In genomic region chr1:235601087-235601486, GRCh38 we compare ENCODE assay signal across 9 cellular contexts. TPM values are rescaled to one million over a fixed set of nuclear protein-coding genes. Genes with fewer than 3 reads are reported as not detected.
DNase-seq lines count a peak whose midpoint lies in the region; ATAC-seq, FAIRE-seq and TF ChIP-seq lines count a peak whose summit lies in the region.
"Had no signal": no experiment of that assay in that cellular context is flagged by ENCODE, and none has a peak within 500 bp of the region (broad histone marks: within the 10 kb centered on the region; RNA-seq: fewer than 3 reads in every experiment).

No MANE protein-coding gene starts in this region.

- DNase-seq in A549 (ENCODE audit: low read depth in 1 of 2, low spot score in 1 of 2) = peak in 1 of 2 experiments; percentile 16
- no peak for DNase-seq in foreskin keratinocyte
- no peak for DNase-seq in posterior vena cava (ENCODE audit: low spot score)
- DNase-seq: naive B cell had no signal

- CTCF ChIA-PET in A549 (lab: Yijun Ruan, JAX) = interaction anchor here (0.8 to 7.1 kb wide), 15 partner anchors 9 to 371 kb away, joined by 3 to 58 read pairs (median 4); no protein-coding TSS in a partner anchor

- ATAC-seq in A549 (peak in 1 of 2 experiments; percentile 75; a peak in 4 of 6 replicates), SK-N-SH treated with all-trans-retinoic acid at 6 μM for 48 hours (peak; percentile 62), foreskin keratinocyte (peak; percentile 34), GM21619 (IDR thresholded peaks at IDR 0.05; ENCODE audit: unreplicated experiment) (no peak), HG02870 (IDR thresholded peaks at IDR 0.05; ENCODE audit: unreplicated experiment) (no peak), HG02970 (IDR thresholded peaks at IDR 0.05; ENCODE audit: low FRiP score, unreplicated experiment) (no peak)

- 55% methylated on average over 4 of the region's 4 CpGs for WGBS in A549 (ENCODE audit: missing lambda C conversion rate)

- H3K4me2 ChIP-seq in A549 = no peak overlapping the region

- TF ChIP-seq EP300 in A549 (IDR thresholded peaks at IDR 0.05) = no peak

- no peak overlapping the region for H3K4me3 ChIP-seq in A549

- H3K4me1 ChIP-seq in A549 (no peaks in the 10 kb centered on the region), foreskin keratinocyte (no peaks in the 10 kb centered on the region)

- H3K27me3 ChIP-seq in foreskin keratinocyte = no peaks in the 10 kb centered on the region

- TF ChIP-seq RAD21 in A549 (conservative IDR thresholded peaks at IDR 0.05 in 1 of 2, IDR thresholded peaks at IDR 0.05 in 1 of 2) = peak in 1 of 2 experiments; percentile 27; a peak in 1 of 5 replicates

- H3K9me3 ChIP-seq in A549 = no peaks in the 10 kb centered on the region

- H3K27ac ChIP-seq in A549 (no peak overlapping the region), foreskin keratinocyte (no peak overlapping the region)

- intact Hi-C loops in posterior vena cava (cut with DNase I) = no loop called here

- FAIRE-seq in A549 (lab: Jason Lieb, UNC) = no peak

- TF ChIP-seq CTCF in A549 (IDR thresholded peaks at IDR 0.05) (peak; percentile 47), GM12872 (IDR thresholded peaks at IDR 0.05; ENCODE audit: insufficient read depth, low read depth, low read length) (peak; percentile 59), foreskin keratinocyte (conservative IDR thresholded peaks at IDR 0.05) (peak; percentile 61)

- POLR2A ChIA-PET in A549 (lab: Yijun Ruan, JAX) = no interaction called here

- no peak for TF ChIP-seq POLR2A in A549 (IDR thresholded peaks at IDR 0.05; ENCODE audit: low read length)

TF ChIP-seq in A549, 52 proteins besides CTCF, POLR2A, EP300 and RAD21:
- TF ChIP-seq SMC3 (IDR thresholded peaks at IDR 0.05) = peak; percentile 23; the same call in 1 of the 3 replicates
- TF ChIP-seq, protein P1, sequence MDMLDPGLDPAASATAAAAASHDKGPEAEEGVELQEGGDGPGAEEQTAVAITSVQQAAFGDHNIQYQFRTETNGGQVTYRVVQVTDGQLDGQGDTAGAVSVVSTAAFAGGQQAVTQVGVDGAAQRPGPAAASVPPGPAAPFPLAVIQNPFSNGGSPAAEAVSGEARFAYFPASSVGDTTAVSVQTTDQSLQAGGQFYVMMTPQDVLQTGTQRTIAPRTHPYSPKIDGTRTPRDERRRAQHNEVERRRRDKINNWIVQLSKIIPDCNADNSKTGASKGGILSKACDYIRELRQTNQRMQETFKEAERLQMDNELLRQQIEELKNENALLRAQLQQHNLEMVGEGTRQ (IDR thresholded peaks at IDR 0.05) = no peak

TF ChIP-seq in SK-N-SH treated with all-trans-retinoic acid at 6 μM for 48 hours, 23 proteins besides CTCF, POLR2A, EP300 and RAD21:
- TF ChIP-seq POU6F1 (CRISPR knock-in tag; IDR thresholded peaks at IDR 0.05; ENCODE audit: borderline replicate concordance, low read depth) (no peak), SNAI2 (CRISPR knock-in tag; IDR thresholded peaks at IDR 0.05) (no peak), ZNF8 (CRISPR knock-in tag; IDR thresholded peaks at IDR 0.05) (no peak), GLIS3 (CRISPR knock-in tag; IDR thresholded peaks at IDR 0.05) (no peak), RARB (CRISPR knock-in tag; IDR thresholded peaks at IDR 0.05) (no peak)
- TF ChIP-seq, protein P2, sequence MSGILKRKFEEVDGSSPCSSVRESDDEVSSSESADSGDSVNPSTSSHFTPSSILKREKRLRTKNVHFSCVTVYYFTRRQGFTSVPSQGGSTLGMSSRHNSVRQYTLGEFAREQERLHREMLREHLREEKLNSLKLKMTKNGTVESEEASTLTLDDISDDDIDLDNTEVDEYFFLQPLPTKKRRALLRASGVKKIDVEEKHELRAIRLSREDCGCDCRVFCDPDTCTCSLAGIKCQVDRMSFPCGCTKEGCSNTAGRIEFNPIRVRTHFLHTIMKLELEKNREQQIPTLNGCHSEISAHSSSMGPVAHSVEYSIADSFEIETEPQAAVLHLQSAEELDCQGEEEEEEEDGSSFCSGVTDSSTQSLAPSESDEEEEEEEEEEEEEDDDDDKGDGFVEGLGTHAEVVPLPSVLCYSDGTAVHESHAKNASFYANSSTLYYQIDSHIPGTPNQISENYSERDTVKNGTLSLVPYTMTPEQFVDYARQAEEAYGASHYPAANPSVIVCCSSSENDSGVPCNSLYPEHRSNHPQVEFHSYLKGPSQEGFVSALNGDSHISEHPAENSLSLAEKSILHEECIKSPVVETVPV (CRISPR knock-in tag; IDR thresholded peaks at IDR 0.05) = no peak
- TF ChIP-seq, protein P3, sequence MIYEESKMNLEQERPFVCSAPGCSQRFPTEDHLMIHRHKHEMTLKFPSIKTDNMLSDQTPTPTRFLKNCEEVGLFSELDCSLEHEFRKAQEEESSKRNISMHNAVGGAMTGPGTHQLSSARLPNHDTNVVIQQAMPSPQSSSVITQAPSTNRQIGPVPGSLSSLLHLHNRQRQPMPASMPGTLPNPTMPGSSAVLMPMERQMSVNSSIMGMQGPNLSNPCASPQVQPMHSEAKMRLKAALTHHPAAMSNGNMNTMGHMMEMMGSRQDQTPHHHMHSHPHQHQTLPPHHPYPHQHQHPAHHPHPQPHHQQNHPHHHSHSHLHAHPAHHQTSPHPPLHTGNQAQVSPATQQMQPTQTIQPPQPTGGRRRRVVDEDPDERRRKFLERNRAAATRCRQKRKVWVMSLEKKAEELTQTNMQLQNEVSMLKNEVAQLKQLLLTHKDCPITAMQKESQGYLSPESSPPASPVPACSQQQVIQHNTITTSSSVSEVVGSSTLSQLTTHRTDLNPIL (CRISPR knock-in tag; IDR thresholded peaks at IDR 0.05; ENCODE audit: low read depth) = no peak
- TF ChIP-seq, protein P4, sequence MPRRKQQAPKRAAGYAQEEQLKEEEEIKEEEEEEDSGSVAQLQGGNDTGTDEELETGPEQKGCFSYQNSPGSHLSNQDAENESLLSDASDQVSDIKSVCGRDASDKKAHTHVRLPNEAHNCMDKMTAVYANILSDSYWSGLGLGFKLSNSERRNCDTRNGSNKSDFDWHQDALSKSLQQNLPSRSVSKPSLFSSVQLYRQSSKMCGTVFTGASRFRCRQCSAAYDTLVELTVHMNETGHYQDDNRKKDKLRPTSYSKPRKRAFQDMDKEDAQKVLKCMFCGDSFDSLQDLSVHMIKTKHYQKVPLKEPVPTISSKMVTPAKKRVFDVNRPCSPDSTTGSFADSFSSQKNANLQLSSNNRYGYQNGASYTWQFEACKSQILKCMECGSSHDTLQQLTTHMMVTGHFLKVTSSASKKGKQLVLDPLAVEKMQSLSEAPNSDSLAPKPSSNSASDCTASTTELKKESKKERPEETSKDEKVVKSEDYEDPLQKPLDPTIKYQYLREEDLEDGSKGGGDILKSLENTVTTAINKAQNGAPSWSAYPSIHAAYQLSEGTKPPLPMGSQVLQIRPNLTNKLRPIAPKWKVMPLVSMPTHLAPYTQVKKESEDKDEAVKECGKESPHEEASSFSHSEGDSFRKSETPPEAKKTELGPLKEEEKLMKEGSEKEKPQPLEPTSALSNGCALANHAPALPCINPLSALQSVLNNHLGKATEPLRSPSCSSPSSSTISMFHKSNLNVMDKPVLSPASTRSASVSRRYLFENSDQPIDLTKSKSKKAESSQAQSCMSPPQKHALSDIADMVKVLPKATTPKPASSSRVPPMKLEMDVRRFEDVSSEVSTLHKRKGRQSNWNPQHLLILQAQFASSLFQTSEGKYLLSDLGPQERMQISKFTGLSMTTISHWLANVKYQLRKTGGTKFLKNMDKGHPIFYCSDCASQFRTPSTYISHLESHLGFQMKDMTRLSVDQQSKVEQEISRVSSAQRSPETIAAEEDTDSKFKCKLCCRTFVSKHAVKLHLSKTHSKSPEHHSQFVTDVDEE (CRISPR knock-in tag; IDR thresholded peaks at IDR 0.05) = no peak

RNA-seq across cellular contexts. Expression of gene GNG4, which starts 48.5 kb away (rescaled TPM):
- polyA plus RNA-seq in A549 (2011; rRNA removed) = 16.3 and 18.7 TPM in 2 replicates
- 10.3 and 12.7 TPM in 2 replicates for polyA plus RNA-seq in A549 (2012; cell fraction: cytosol; rRNA removed)
- polyA plus RNA-seq in A549 (2012; cell fraction: nucleus; rRNA removed) = 3.6 and 4.9 TPM in 2 replicates
- 8.1 to 10.5 TPM (median 9.9 TPM) in 3 replicates for polyA plus RNA-seq in A549 (2017; fragmentation: RNase III; extraction: RNeasy Plus Mini Kit Qiagen cat#74134 plus additional on column Dnase treatment)
- 14.7 and 15.0 TPM in 2 replicates for polyA minus RNA-seq in A549 (2011; rRNA and poly(A)+ RNA removed)
- total RNA-seq in foreskin keratinocyte = 0.21 and 0.31 TPM in 2 replicates
- polyA plus RNA-seq in foreskin keratinocyte = 0.19 and 0.20 TPM in 2 replicates
- under 1 TPM; 0.32 to 0.38 TPM for total RNA-seq in posterior vena cava

Comparison
In these comparisons a context has a peak if more than half of its experiments do, and no peak if none do; other contexts are left out.
1. ATAC-seq: peak in SK-N-SH treated with all-trans-retinoic acid at 6 μM for 48 hours (single experiment) and foreskin keratinocyte (single experiment); none in GM21619 (single experiment), HG02870 (single experiment) and HG02970 (single experiment).
2. Peak in every context shown above with its lines, with median percentiles within 50 percentile points of each other: CTCF ChIP-seq.